Comparison of ENCODE assay signal across 1 cellular context in the genomic region with DNA sequence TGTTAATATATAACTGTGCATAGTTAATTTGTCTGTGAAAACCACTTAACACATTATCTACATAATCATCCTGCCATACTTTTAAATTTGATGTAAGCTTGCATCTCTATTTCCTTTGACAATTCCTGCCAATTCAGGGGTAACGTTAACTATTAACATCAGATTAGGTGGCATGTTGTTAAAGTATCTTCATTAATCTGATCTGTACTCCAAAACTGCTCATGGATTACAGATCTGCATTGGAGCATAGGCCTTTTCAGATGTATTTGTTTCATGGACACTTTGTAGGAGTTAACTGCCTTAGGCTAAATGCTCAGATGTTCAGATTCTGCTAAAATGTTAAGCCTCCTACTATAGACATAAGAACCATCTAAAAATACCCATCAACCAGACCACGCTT.
TF ChIP-seq lines count a peak whose summit lies in the region.

No MANE protein-coding gene starts in this region.

TF ChIP-seq in GM23338, 12 proteins besides CTCF, POLR2A, EP300 and RAD21 (continued from another document):
- TF ChIP-seq POLR2AphosphoS5 (IDR thresholded peaks at IDR 0.05; ENCODE audit: low read depth) (no peak; the same call in 1 of the 2 replicates), EZH2phosphoT487 (IDR thresholded peaks at IDR 0.05; ENCODE audit: unreplicated experiment) (no peak)
- TF ChIP-seq, protein P1, sequence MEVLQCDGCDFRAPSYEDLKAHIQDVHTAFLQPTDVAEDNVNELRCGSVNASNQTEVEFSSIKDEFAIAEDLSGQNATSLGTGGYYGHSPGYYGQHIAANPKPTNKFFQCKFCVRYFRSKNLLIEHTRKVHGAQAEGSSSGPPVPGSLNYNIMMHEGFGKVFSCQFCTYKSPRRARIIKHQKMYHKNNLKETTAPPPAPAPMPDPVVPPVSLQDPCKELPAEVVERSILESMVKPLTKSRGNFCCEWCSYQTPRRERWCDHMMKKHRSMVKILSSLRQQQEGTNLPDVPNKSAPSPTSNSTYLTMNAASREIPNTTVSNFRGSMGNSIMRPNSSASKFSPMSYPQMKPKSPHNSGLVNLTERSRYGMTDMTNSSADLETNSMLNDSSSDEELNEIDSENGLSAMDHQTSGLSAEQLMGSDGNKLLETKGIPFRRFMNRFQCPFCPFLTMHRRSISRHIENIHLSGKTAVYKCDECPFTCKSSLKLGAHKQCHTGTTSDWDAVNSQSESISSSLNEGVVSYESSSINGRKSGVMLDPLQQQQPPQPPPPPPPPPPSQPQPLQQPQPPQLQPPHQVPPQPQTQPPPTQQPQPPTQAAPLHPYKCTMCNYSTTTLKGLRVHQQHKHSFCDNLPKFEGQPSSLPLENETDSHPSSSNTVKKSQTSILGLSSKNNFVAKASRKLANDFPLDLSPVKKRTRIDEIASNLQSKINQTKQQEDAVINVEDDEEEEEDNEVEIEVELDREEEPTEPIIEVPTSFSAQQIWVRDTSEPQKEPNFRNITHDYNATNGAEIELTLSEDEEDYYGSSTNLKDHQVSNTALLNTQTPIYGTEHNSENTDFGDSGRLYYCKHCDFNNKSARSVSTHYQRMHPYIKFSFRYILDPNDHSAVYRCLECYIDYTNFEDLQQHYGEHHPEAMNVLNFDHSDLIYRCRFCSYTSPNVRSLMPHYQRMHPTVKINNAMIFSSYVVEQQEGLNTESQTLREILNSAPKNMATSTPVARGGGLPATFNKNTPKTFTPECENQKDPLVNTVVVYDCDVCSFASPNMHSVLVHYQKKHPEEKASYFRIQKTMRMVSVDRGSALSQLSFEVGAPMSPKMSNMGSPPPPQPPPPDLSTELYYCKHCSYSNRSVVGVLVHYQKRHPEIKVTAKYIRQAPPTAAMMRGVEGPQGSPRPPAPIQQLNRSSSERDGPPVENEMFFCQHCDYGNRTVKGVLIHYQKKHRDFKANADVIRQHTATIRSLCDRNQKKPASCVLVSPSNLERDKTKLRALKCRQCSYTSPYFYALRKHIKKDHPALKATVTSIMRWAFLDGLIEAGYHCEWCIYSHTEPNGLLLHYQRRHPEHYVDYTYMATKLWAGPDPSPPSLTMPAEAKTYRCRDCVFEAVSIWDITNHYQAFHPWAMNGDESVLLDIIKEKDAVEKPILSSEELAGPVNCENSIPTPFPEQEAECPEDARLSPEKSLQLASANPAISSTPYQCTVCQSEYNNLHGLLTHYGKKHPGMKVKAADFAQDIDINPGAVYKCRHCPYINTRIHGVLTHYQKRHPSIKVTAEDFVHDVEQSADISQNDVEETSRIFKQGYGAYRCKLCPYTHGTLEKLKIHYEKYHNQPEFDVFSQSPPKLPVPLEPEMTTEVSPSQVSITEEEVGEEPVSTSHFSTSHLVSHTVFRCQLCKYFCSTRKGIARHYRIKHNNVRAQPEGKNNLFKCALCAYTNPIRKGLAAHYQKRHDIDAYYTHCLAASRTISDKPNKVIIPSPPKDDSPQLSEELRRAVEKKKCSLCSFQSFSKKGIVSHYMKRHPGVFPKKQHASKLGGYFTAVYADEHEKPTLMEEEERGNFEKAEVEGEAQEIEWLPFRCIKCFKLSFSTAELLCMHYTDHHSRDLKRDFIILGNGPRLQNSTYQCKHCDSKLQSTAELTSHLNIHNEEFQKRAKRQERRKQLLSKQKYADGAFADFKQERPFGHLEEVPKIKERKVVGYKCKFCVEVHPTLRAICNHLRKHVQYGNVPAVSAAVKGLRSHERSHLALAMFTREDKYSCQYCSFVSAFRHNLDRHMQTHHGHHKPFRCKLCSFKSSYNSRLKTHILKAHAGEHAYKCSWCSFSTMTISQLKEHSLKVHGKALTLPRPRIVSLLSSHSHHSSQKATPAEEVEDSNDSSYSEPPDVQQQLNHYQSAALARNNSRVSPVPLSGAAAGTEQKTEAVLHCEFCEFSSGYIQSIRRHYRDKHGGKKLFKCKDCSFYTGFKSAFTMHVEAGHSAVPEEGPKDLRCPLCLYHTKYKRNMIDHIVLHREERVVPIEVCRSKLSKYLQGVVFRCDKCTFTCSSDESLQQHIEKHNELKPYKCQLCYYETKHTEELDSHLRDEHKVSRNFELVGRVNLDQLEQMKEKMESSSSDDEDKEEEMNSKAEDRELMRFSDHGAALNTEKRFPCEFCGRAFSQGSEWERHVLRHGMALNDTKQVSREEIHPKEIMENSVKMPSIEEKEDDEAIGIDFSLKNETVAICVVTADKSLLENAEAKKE (CRISPR knock-in tag; IDR thresholded peaks at IDR 0.05), result no peak
